Comparison of ENCODE assay signal across 7 cellular contexts in the genomic region with DNA sequence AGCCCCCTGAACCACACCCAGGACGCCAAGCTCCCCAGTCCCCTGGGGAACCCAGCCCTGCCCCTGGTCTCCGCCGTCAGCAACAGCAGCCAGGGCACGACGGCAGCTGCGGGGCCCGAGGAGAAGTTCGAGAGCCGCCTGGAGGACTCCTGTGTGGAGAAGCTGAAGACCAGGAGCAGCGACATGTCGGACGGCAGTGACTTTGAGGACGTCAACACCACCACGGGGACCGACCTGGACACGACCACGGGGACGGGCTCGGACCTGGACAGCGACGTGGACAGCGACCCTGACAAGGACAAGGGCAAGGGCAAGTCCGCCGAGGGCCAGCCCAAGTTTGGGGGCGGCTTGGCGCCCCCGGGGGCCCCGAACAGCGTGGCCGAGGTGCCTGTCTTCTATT. TPM values are rescaled to one million over a fixed set of nuclear protein-coding genes. Genes with fewer than 3 reads are reported as not detected.
"Had no signal": no experiment of that assay in that cellular context is flagged by ENCODE, and none has a peak within 500 bp of the region (broad histone marks: within the 10 kb centered on the region; RNA-seq: fewer than 3 reads in every experiment).

No MANE protein-coding gene starts in this region.

- ATAC-seq: HepG2, K562 had no signal

- H3K27ac ChIP-seq: HL-60 had no signal

- DNase-seq: IMR-90, KBM-7, KG1 had no signal

- H3K4me3 ChIP-seq: K562 had no signal

RNA-seq across cellular contexts. Expression of a gene that starts 42.7 kb away (rescaled TPM):
- polyA plus RNA-seq: IgD-negative memory B cell had no signal
